ENCODE assay signal across 22 cellular contexts in genomic region chr3:170806141-170806540, GRCh38.
A peak's percentile ranks its signal among the peaks of the same experiment; 100 is the strongest.
DNase-seq lines count a peak whose midpoint lies in the region; ATAC-seq, FAIRE-seq and TF ChIP-seq lines count a peak whose summit lies in the region.
"Had no signal": no experiment of that assay in that cellular context is flagged by ENCODE, and none has a peak within 500 bp of the region (broad histone marks: within the 10 kb centered on the region; RNA-seq: fewer than 3 reads in every experiment).

No MANE protein-coding gene starts in this region.

- no peak overlapping the region for H2AK9ac ChIP-seq in IMR-90 (replicated peaks; ENCODE audit: low read depth, low read length, poor library complexity)

- H4K20me1 ChIP-seq in mammary epithelial cell (ENCODE audit: insufficient read depth, low read length) = no peaks in the 10 kb centered on the region
- no peaks in the 10 kb centered on the region for H4K20me1 ChIP-seq in IMR-90 (ENCODE audit: insufficient read depth, low read length)
- no peaks in the 10 kb centered on the region for H4K20me1 ChIP-seq in K562 (replicated peaks; ENCODE audit: control insufficient read depth, insufficient read depth, low read length)

- peak overlapping the region in 1 of 2 experiments; percentile 75; a peak in 2 of 4 replicates for H4K8ac ChIP-seq in IMR-90 (ENCODE audit: low read depth in 2 of 2, low read length in 2 of 2)
- H4K8ac ChIP-seq in mesenchymal stem cell (ENCODE audit: low read length) = peak overlapping the region; percentile 49

- H3K27ac ChIP-seq in mammary epithelial cell (ENCODE audit: insufficient read depth, low read depth, low read length) (no peak overlapping the region), IMR-90 (ENCODE audit: insufficient read depth, low read length) (no peak overlapping the region), K562 (ENCODE audit: extremely low read depth, low read depth, low read length) (no peak overlapping the region), mesenchymal stem cell (ENCODE audit: low read length, poor library complexity, severe bottlenecking) (no peak overlapping the region)
- H3K27ac ChIP-seq: A549 had no signal

- no peak for FAIRE-seq in K562 (lab: Jason Lieb, UNC)
- FAIRE-seq: A549, GM12891, GM18507 had no signal

- H3K79me2 ChIP-seq in mammary epithelial cell (ENCODE audit: insufficient read depth, low read length) (no peaks in the 10 kb centered on the region), K562 (ENCODE audit: control insufficient read depth, insufficient read depth, low read length) (no peaks in the 10 kb centered on the region)

- H3K56ac ChIP-seq in IMR-90 (ENCODE audit: extremely low read depth, insufficient read depth, low read length) = peak overlapping the region; percentile 8; the same call in 1 of the 2 replicates

- ATAC-seq in IMR-90 (ENCODE audit: low read depth) (no peak), K562 (no peak)
- ATAC-seq: A549, HCT116 had no signal

- H3K27ac Mint-ChIP-seq in MCF 10A (ENCODE audit: low read depth, unreplicated experiment) = no peak overlapping the region
- H3K27ac Mint-ChIP-seq: CD4-positive, alpha-beta memory T cell; H9 had no signal

- POLR2A ChIA-PET in MCF 10A (lab: Yijun Ruan, JAX) = interaction anchor here (0.6 kb wide), 1 partner anchor 203 kb away, joined by 3 read pairs; no protein-coding TSS in a partner anchor
- POLR2A ChIA-PET in IMR-90 (lab: Charles Lee; ENCODE audit: unreplicated experiment) = no interaction called here
- POLR2A ChIA-PET in K562 (lab: Yijun Ruan, JAX) = no interaction called here

- in situ Hi-C loops in mammary epithelial cell (cut with MboI; ENCODE audit: low sequenced_read_pairs in 2 of 2) = no loop called here
- in situ Hi-C loops in IMR-90 (cut with MboI; ENCODE audit: low sequenced_read_pairs) = loop anchor here (10.0 kb wide), 2 partner anchors 91 to 191 kb away; no protein-coding TSS in a partner anchor
- in situ Hi-C loops in K562 (cut with MboI) = loop anchor here (5.0 kb wide), 1 partner anchor 114 kb away; no protein-coding TSS in a partner anchor

- H3K4ac ChIP-seq in IMR-90 (ENCODE audit: low read depth, low read length) (peak overlapping the region; percentile 94), mesenchymal stem cell (ENCODE audit: low read depth in 1 of 2, low read length in 2 of 2) (peak overlapping the region in 1 of 2 experiments; percentile 81)

- TF ChIP-seq POLR2A in IMR-90 (IDR thresholded peaks at IDR 0.05; ENCODE audit: low read depth, low read length) = no peak
- TF ChIP-seq POLR2A in K562 (conservative IDR thresholded peaks at IDR 0.05) = no peak

- H3K9ac ChIP-seq in mammary epithelial cell (ENCODE audit: insufficient read depth, low read length) = no peak overlapping the region
- no peak overlapping the region for H3K9ac ChIP-seq in IMR-90 (ENCODE audit: low read depth, low read length)
- H3K9ac ChIP-seq in K562 (ENCODE audit: insufficient read depth in 1 of 2, low read depth in 2 of 2, low read length in 2 of 2) = no peak overlapping the region
- H3K9ac ChIP-seq in mesenchymal stem cell (ENCODE audit: low read length) = no peak overlapping the region

- H2AFZ ChIP-seq in mammary epithelial cell (ENCODE audit: low read depth, low read length) (peak overlapping the region; percentile 46), IMR-90 (replicated peaks; ENCODE audit: low read length, poor library complexity) (no peak overlapping the region), K562 (ENCODE audit: low read depth, low read length) (peak overlapping the region; percentile 22; the same call in 1 of the 2 replicates), mesenchymal stem cell (ENCODE audit: low read depth, low read length) (no peak overlapping the region)

- H3K4me1 Mint-ChIP-seq in MCF 10A (ENCODE audit: insufficient read depth, unreplicated experiment) = peaks cover 28% of the 10 kb centered on the region

- TF ChIP-seq RAD21 in IMR-90 (IDR thresholded peaks at IDR 0.05; ENCODE audit: low read length) (no peak), K562 (CRISPR knock-in tag; conservative IDR thresholded peaks at IDR 0.05 in 1 of 2, IDR thresholded peaks at IDR 0.05 in 1 of 2) (no peak)

- 0 out of 2 replicates have a peak overlapping the region, but pooled peaks have one; percentile 73 for H3K23ac ChIP-seq in IMR-90 (ENCODE audit: low read depth, low read length)
- no peak overlapping the region for H3K23ac ChIP-seq in mesenchymal stem cell (ENCODE audit: low read length in 2 of 2)

- H3K36me3 ChIP-seq in mammary epithelial cell (ENCODE audit: insufficient read depth, low read length) (no peaks in the 10 kb centered on the region), IMR-90 (ENCODE audit: control insufficient read depth, insufficient read depth, low read length) (no peaks in the 10 kb centered on the region), K562 (ENCODE audit: control insufficient read depth, insufficient read depth, low read length) (no peaks in the 10 kb centered on the region), mesenchymal stem cell (ENCODE audit: control insufficient read depth in 1 of 2, insufficient read depth in 2 of 2, low read depth in 1 of 2, low read length in 2 of 2) (no peaks in the 10 kb centered on the region)

- H3K9me3 Mint-ChIP-seq in MCF 10A (ENCODE audit: unreplicated experiment) = no peaks in the 10 kb centered on the region

- no peak overlapping the region for H3K4me3 Mint-ChIP-seq in MCF 10A (ENCODE audit: unreplicated experiment)
- H3K4me3 Mint-ChIP-seq: CD4-positive, alpha-beta memory T cell; H9 had no signal

- H3K18ac ChIP-seq in IMR-90 (ENCODE audit: low read depth, low read length) (peak overlapping the region; percentile 67), mesenchymal stem cell (ENCODE audit: low read depth in 1 of 2, low read length in 2 of 2) (peak overlapping the region in 1 of 2 experiments; percentile 19)

- H3K36me3 Mint-ChIP-seq in MCF 10A (ENCODE audit: insufficient read depth, unreplicated experiment) = no peaks in the 10 kb centered on the region
- H3K36me3 Mint-ChIP-seq: CD4-positive, alpha-beta memory T cell had no signal

- H2BK5ac ChIP-seq in IMR-90 (ENCODE audit: low read depth, low read length, poor library complexity, severe bottlenecking) = no peak overlapping the region
- no peak overlapping the region for H2BK5ac ChIP-seq in mesenchymal stem cell (ENCODE audit: low read depth, low read length, poor library complexity, severe bottlenecking)

- DNase-seq in mammary epithelial cell (no peak), MCF 10A (ENCODE audit: unreplicated experiment) (no peak), IMR-90 (no peak), K562 (ENCODE audit: extremely low read depth in 1 of 4, low spot score in 3 of 4) (peak in 1 of 4 experiments; percentile 63), mesenchymal stem cell (no peak), MV-4-11 (lab: John Stamatoyannopoulos, UW) (no peak), H4 (ENCODE audit: low spot score) (no peak), mucosa of gallbladder (ENCODE audit: low spot score) (no peak)
- DNase-seq: 8988T; C1 segment of cervical spinal cord; Calu3; CD4-positive, alpha-beta memory T cell; COR-L47; DMS53; DMS79 treated with DMSO at 0.1 percent for 48 hours; GF-D8; GOT3; H9 had no signal

- no peaks in the 10 kb centered on the region for H3K27me3 Mint-ChIP-seq in MCF 10A (ENCODE audit: insufficient read depth, unreplicated experiment)

- H3K4me1 ChIP-seq in mammary epithelial cell (ENCODE audit: insufficient read depth, low read length) = peaks cover 49% of the 10 kb centered on the region
- peaks cover 21% of the 10 kb centered on the region for H3K4me1 ChIP-seq in IMR-90 (ENCODE audit: control insufficient read depth, insufficient read depth, low read length)
- peaks cover 7 to 34% of the 10 kb centered on the region in 2 experiments; a peak in 4 of 5 replicates for H3K4me1 ChIP-seq in K562 (replicated peaks in 1 of 2; ENCODE audit: control insufficient read depth in 2 of 2, insufficient read depth in 2 of 2, low read length in 2 of 2)
- peaks cover 2% of the 10 kb centered on the region for H3K4me1 ChIP-seq in mesenchymal stem cell (ENCODE audit: control insufficient read depth, insufficient read depth, low read depth, low read length)

- no peak for TF ChIP-seq CTCF in mammary epithelial cell (conservative IDR thresholded peaks at IDR 0.05 in 1 of 2, IDR thresholded peaks at IDR 0.05 in 1 of 2; ENCODE audit: extremely low read depth in 1 of 2, insufficient read depth in 1 of 2, low read depth in 1 of 2, low read length in 2 of 2)
- TF ChIP-seq CTCF in MCF 10A (IDR thresholded peaks at IDR 0.05; ENCODE audit: unreplicated experiment) = no peak
- no peak for TF ChIP-seq CTCF in IMR-90 (conservative IDR thresholded peaks at IDR 0.05; ENCODE audit: low read depth, low read length)
- TF ChIP-seq CTCF in K562 (IDR thresholded peaks at IDR 0.05 in 2 of 3, conservative IDR thresholded peaks at IDR 0.05 in 1 of 3; ENCODE audit: insufficient read depth in 2 of 3, low read depth in 1 of 3, low read length in 3 of 3) = no peak

- H3K9me3 ChIP-seq in mammary epithelial cell (replicated peaks; ENCODE audit: insufficient read depth, low read length) (no peaks in the 10 kb centered on the region), IMR-90 (ENCODE audit: control insufficient read depth, insufficient read depth, low read length) (no peaks in the 10 kb centered on the region), K562 (replicated peaks; ENCODE audit: control insufficient read depth, insufficient read depth, low read depth, low read length) (no peaks in the 10 kb centered on the region), mesenchymal stem cell (ENCODE audit: control insufficient read depth, low read length) (no peaks in the 10 kb centered on the region)
- H3K9me3 ChIP-seq: A549 had no signal

- H4K91ac ChIP-seq in IMR-90 (ENCODE audit: insufficient read depth, low read depth, low read length) (peak overlapping the region; percentile 79), mesenchymal stem cell (ENCODE audit: low read length) (peak overlapping the region; percentile 67)

- H2BK20ac ChIP-seq in IMR-90 (ENCODE audit: low read depth, low read length) = peak overlapping the region; percentile 94

- H3K79me1 ChIP-seq in IMR-90 (ENCODE audit: low read depth in 1 of 2, low read length in 2 of 2) (peaks cover 0 to 3% of the 10 kb centered on the region in 2 experiments; a peak in 1 of 4 replicates), mesenchymal stem cell (replicated peaks; ENCODE audit: low read length, poor library complexity, severe bottlenecking) (no peaks in the 10 kb centered on the region)

- H4K5ac ChIP-seq in IMR-90 (ENCODE audit: low read depth, low read length) = peak overlapping the region; percentile 79

- dilution Hi-C loops in mammary epithelial cell (cut with HindIII; ENCODE audit: low sequenced_read_pairs) = no loop called here
- dilution Hi-C loops in IMR-90 (cut with HindIII; ENCODE audit: low sequenced_read_pairs, unreplicated experiment) = no loop called here

- peak overlapping the region; percentile 21 to 71 for H2BK12ac ChIP-seq in mesenchymal stem cell (ENCODE audit: low read length in 2 of 2)

- H3K9me1 ChIP-seq in IMR-90 (ENCODE audit: insufficient read depth, low read length) (peaks cover 17% of the 10 kb centered on the region), K562 (ENCODE audit: control insufficient read depth, insufficient read depth, low read length) (no peaks in the 10 kb centered on the region)

- peak overlapping the region; percentile 24; the same call in 1 of the 2 replicates for H2AK5ac ChIP-seq in IMR-90 (ENCODE audit: low read depth, low read length)
- peak overlapping the region; percentile 46 for H2AK5ac ChIP-seq in mesenchymal stem cell (ENCODE audit: low read length, severe bottlenecking)

- H3K4me3 ChIP-seq in mammary epithelial cell (replicated peaks in 1 of 3; ENCODE audit: insufficient read depth in 1 of 3, low read depth in 2 of 3, low read length in 3 of 3) (no peak overlapping the region), IMR-90 (ENCODE audit: insufficient read depth, low read depth, low read length) (no peak overlapping the region), K562 (no peak overlapping the region), mesenchymal stem cell (ENCODE audit: insufficient read depth in 1 of 2, low read depth in 1 of 2, low read length in 2 of 2) (no peak overlapping the region)
- H3K4me3 ChIP-seq: A549 had no signal

- peak overlapping the region; percentile 96 for H2BK120ac ChIP-seq in IMR-90 (ENCODE audit: low read depth, low read length)
- peak overlapping the region; percentile 8 for H2BK120ac ChIP-seq in mesenchymal stem cell (ENCODE audit: low read depth, low read length)

- intact Hi-C loops in mammary epithelial cell (cut with micrococcal nuclease) (no loop called here), MCF 10A (cut with micrococcal nuclease) (no loop called here), IMR-90 (cut with micrococcal nuclease) (no loop called here), K562 (cut with micrococcal nuclease) (loop anchor here (5.0 kb wide), 2 partner anchors 39 to 184 kb away; no protein-coding TSS in a partner anchor)

- H3K27me3 ChIP-seq in mammary epithelial cell (ENCODE audit: insufficient read depth, low read length) (no peaks in the 10 kb centered on the region), IMR-90 (ENCODE audit: control insufficient read depth, insufficient read depth, low read length) (no peaks in the 10 kb centered on the region), K562 (ENCODE audit: control insufficient read depth in 2 of 2, insufficient read depth in 2 of 2, low read length in 2 of 2) (no peaks in the 10 kb centered on the region), mesenchymal stem cell (ENCODE audit: control insufficient read depth in 1 of 2, insufficient read depth in 1 of 2, low read length in 2 of 2) (no peaks in the 10 kb centered on the region)

- H3K14ac ChIP-seq in IMR-90 (replicated peaks; ENCODE audit: low read depth, low read length) (peak overlapping the region; percentile 93), mesenchymal stem cell (ENCODE audit: low read length in 2 of 2) (no peak overlapping the region)

- TF ChIP-seq EP300 in K562 (IDR thresholded peaks at IDR 0.05; ENCODE audit: low read length) = no peak

- WGBS in mammary epithelial cell (ENCODE audit: low coverage, missing lambda C conversion rate) = 100% methylated on average over 5 of the region's 5 CpGs
- WGBS in IMR-90 (ENCODE audit: extremely low coverage in 2 of 2, insufficient read length in 1 of 2), 2 experiments = no CpG with 5 or more reads among the region's 5 CpGs
- WGBS in K562 (ENCODE audit: insufficient coverage, low coverage, missing lambda C conversion rate) = 60% methylated on average over 5 of the region's 5 CpGs
- 81% methylated on average over 3 of the region's 5 CpGs for WGBS in mesenchymal stem cell

- BruUV-seq in mammary epithelial cell (replicated peaks; lab: Mats Ljungman, UMichigan) = no TSS peak
- no TSS peak for BruUV-seq in MCF 10A (replicated peaks; lab: Mats Ljungman, UMichigan)
- no TSS peak for BruUV-seq in IMR-90 (replicated peaks; lab: Mats Ljungman, UMichigan)
- BruUV-seq in K562 (replicated peaks; lab: Mats Ljungman, UMichigan) = no TSS peak

- CTCF ChIA-PET in mammary epithelial cell (lab: Charles Lee; ENCODE audit: low non-redundant PET) (no interaction called here), MCF 10A (lab: Yijun Ruan, JAX) (interaction anchor here (0.7 to 2.4 kb wide), 5 partner anchors 23 to 395 kb away, joined by 3 to 10 read pairs (median 3); no protein-coding TSS in a partner anchor), IMR-90 (lab: Yijun Ruan, JAX) (interaction anchor here (0.7 to 1.5 kb wide), 3 partner anchors 64 to 392 kb away, joined by 3 read pairs; no protein-coding TSS in a partner anchor), K562 (lab: Yijun Ruan, JAX; ENCODE audit: low intra/inter-chr PET ratio) (no interaction called here)

- H3K4me2 ChIP-seq in mammary epithelial cell (ENCODE audit: insufficient read depth, low read depth, low read length) (no peak overlapping the region), IMR-90 (ENCODE audit: low read depth, low read length) (no peak overlapping the region), K562 (ENCODE audit: insufficient read depth, low read length) (no peak overlapping the region), mesenchymal stem cell (ENCODE audit: low read length, poor library complexity, severe bottlenecking) (no peak overlapping the region)
- H3K4me2 ChIP-seq: A549 had no signal

- H2BK15ac ChIP-seq in IMR-90 (ENCODE audit: low read depth, low read length) = peak overlapping the region; percentile 69; the same call in 2 of the 3 replicates
- no peak overlapping the region for H2BK15ac ChIP-seq in mesenchymal stem cell (ENCODE audit: low read depth, poor library complexity, severe bottlenecking)

Comparison
In these comparisons a context has a peak if more than half of its experiments do, and no peak if none do; other contexts are left out.
1. CTCF ChIA-PET loops: an anchor here in MCF 10A (0.7 to 2.4 kb wide) and IMR-90 (0.7 to 1.5 kb wide); none called in mammary epithelial cell and K562.
2. H2AFZ ChIP-seq: peak in mammary epithelial cell (single experiment) and K562 (single experiment); none in IMR-90 (single experiment) and mesenchymal stem cell (single experiment).
3. in situ Hi-C loops: an anchor here in IMR-90 (10.0 kb wide) and K562 (5.0 kb wide); none called in mammary epithelial cell.